In genomic region chr15:50051811-50052419, GRCh38 we compare ENCODE assay signal across 9 cellular contexts.
A peak's percentile ranks its signal among the peaks of the same experiment; 100 is the strongest.
DNase-seq lines count a peak whose midpoint lies in the region; ATAC-seq and TF ChIP-seq lines count a peak whose summit lies in the region.
"Had no signal": no experiment of that assay in that cellular context is flagged by ENCODE, and none has a peak within 500 bp of the region (broad histone marks: within the 10 kb centered on the region; RNA-seq: fewer than 3 reads in every experiment).

No MANE protein-coding gene starts in this region.

- no peak overlapping the region for H3K4ac ChIP-seq in neuronal stem cell (ENCODE audit: low read length)

- H3K79me1 ChIP-seq in neuronal stem cell (ENCODE audit: low read depth, low read length), result no peaks in the 10 kb centered on the region

- no peak overlapping the region for H2BK15ac ChIP-seq in neuronal stem cell (ENCODE audit: low read length)

- peak; percentile 71 for TF ChIP-seq CTCF in LNCaP clone FGC (IDR thresholded peaks at IDR 0.05; ENCODE audit: control insufficient read depth, extremely low read depth, insufficient read depth)
- peak; percentile 84 for TF ChIP-seq CTCF in fibroblast of pulmonary artery (IDR thresholded peaks at IDR 0.05; ENCODE audit: low read length, missing control alignments)

- no peak overlapping the region for H3K23ac ChIP-seq in neuronal stem cell (ENCODE audit: low read depth, low read length, poor library complexity)

- H3K4me3 ChIP-seq in LNCaP clone FGC (ENCODE audit: low read depth, low read length), result no peak overlapping the region
- no peak overlapping the region for H3K4me3 ChIP-seq in fibroblast of pulmonary artery (replicated peaks; ENCODE audit: low read depth, low read length)
- H3K4me3 ChIP-seq in neuronal stem cell (ENCODE audit: low read length in 2 of 2), result no peak overlapping the region

- H3K27me3 ChIP-seq in neuronal stem cell (ENCODE audit: control insufficient read depth in 3 of 3, insufficient read depth in 3 of 3, low read depth in 1 of 3, low read length in 3 of 3), result no peaks in the 10 kb centered on the region

- no peak overlapping the region for H3K9ac ChIP-seq in neuronal stem cell (ENCODE audit: low read depth, low read length, poor library complexity)

- DNase-seq in SHP77 (lab: John Stamatoyannopoulos, UW) (peak; percentile 30 to 42), SHP77 treated with DMSO at 0.1 percent for 48 hours (lab: John Stamatoyannopoulos, UW) (no peak), LNCaP clone FGC (ENCODE audit: low read depth) (peak; percentile 49), SW480 (ENCODE audit: low spot score) (peak; percentile 52), fibroblast of pulmonary artery (ENCODE audit: low read depth) (peak; percentile 90), neuronal stem cell (ENCODE audit: low spot score) (peak; percentile 48)

- no peak overlapping the region for H4K91ac ChIP-seq in neuronal stem cell (ENCODE audit: low read depth, low read length, poor library complexity)

- H3K36me3 ChIP-seq in neuronal stem cell (replicated peaks in 1 of 2; ENCODE audit: control insufficient read depth in 2 of 2, insufficient read depth in 2 of 2, low read length in 2 of 2), result no peaks in the 10 kb centered on the region

- no peak overlapping the region for H3K14ac ChIP-seq in neuronal stem cell (ENCODE audit: low read length)

- H2AFZ ChIP-seq in neuronal stem cell (ENCODE audit: low read length), result no peak overlapping the region

- H4K8ac ChIP-seq in neuronal stem cell (ENCODE audit: low read depth, low read length), result no peak overlapping the region

- ATAC-seq in HG03108 (IDR thresholded peaks at IDR 0.05; ENCODE audit: unreplicated experiment) (no peak), HG02852 (IDR thresholded peaks at IDR 0.05; ENCODE audit: unreplicated experiment) (no peak)
- ATAC-seq: stimulated activated naive CD8-positive, alpha-beta T cell treated with anti-CD3 and anti-CD28 coated beads, Interleukin-15, amount 100 ng/mL, for 72 hours had no signal

- H2BK5ac ChIP-seq in neuronal stem cell (ENCODE audit: low read length), result no peak overlapping the region

- no peak overlapping the region for H2BK12ac ChIP-seq in neuronal stem cell (ENCODE audit: low read length)

- no peak overlapping the region for H3K18ac ChIP-seq in neuronal stem cell (ENCODE audit: low read length)

- H3K9me3 ChIP-seq in neuronal stem cell (replicated peaks in 1 of 2; ENCODE audit: control insufficient read depth in 2 of 2, insufficient read depth in 1 of 2, low read depth in 1 of 2, low read length in 2 of 2), result no peaks in the 10 kb centered on the region

- H2BK120ac ChIP-seq in neuronal stem cell (ENCODE audit: low read depth, low read length), result no peak overlapping the region

- no peaks in the 10 kb centered on the region for H3K4me1 ChIP-seq in neuronal stem cell (ENCODE audit: control insufficient read depth in 2 of 2, insufficient read depth in 1 of 2, low read depth in 1 of 2, low read length in 2 of 2)

- no CpG with 5 or more reads among the region's 3 CpGs for WGBS in neuronal stem cell (ENCODE audit: extremely low coverage in 2 of 2, insufficient read length in 2 of 2, insufficient replicate concordance in 1 of 2), 2 donors

- no peak overlapping the region for H3K27ac ChIP-seq in neuronal stem cell (replicated peaks; ENCODE audit: low read length)

- no peak overlapping the region for H3K4me2 ChIP-seq in neuronal stem cell (ENCODE audit: insufficient read depth, low read length, poor library complexity, severe bottlenecking)

- H2AK5ac ChIP-seq in neuronal stem cell (ENCODE audit: low read depth, low read length), result no peak overlapping the region
